1 cellular context compared by ENCODE assay signal in the genomic region with DNA sequence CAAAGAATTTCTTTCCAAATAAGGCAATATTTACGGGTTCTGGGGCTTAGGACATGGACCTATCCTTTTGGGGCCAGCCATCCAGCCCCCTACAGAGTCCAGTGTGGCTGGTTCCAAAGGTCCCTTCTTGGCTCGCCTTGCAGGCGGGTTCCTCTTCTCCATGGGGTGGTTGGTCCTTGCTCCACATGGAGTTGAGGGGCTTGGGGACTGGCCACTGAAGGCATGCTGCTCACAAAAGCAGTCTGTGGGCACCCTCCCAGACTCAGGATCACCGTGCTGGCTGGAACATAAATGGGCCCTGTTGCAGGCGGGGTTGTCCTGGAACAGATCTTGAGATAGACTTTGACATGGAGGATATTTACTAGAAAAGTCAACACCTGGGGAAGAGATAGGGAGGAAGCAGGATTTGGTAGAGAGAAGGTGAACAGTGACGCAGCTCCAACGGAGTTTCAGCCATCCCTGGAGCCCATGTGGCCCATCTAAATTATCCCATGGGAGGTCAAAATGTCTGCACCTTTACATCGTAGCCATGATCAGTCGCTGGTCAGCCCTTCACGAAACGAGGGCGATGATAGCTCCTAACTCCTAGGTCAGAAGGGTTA.
TF ChIP-seq lines count a peak whose summit lies in the region.

No MANE protein-coding gene starts in this region.

TF ChIP-seq in HepG2, 621 proteins besides CTCF, POLR2A, EP300 and RAD21:
- no peak for TF ChIP-seq ZNF816 (CRISPR knock-in tag; IDR thresholded peaks at IDR 0.05; ENCODE audit: borderline replicate concordance)
- no peak for TF ChIP-seq ZNF577 (CRISPR knock-in tag; IDR thresholded peaks at IDR 0.05; ENCODE audit: borderline replicate concordance, low read depth)
- no peak for TF ChIP-seq SSRP1 (CRISPR knock-in tag; IDR thresholded peaks at IDR 0.05)
- TF ChIP-seq KDM4B (CRISPR knock-in tag; IDR thresholded peaks at IDR 0.05): no peak
- no peak for TF ChIP-seq ZNF101 (CRISPR knock-in tag; IDR thresholded peaks at IDR 0.05; ENCODE audit: borderline replicate concordance, low read depth)
- TF ChIP-seq NBN (conservative IDR thresholded peaks at IDR 0.05): no peak
- TF ChIP-seq ZNF709 (CRISPR knock-in tag; IDR thresholded peaks at IDR 0.05): no peak
- TF ChIP-seq EHMT2 (IDR thresholded peaks at IDR 0.05; ENCODE audit: borderline replicate concordance, low read depth, low read length): no peak
- TF ChIP-seq BCL6 (CRISPR knock-in tag; IDR thresholded peaks at IDR 0.05): no peak
- TF ChIP-seq, protein P1, sequence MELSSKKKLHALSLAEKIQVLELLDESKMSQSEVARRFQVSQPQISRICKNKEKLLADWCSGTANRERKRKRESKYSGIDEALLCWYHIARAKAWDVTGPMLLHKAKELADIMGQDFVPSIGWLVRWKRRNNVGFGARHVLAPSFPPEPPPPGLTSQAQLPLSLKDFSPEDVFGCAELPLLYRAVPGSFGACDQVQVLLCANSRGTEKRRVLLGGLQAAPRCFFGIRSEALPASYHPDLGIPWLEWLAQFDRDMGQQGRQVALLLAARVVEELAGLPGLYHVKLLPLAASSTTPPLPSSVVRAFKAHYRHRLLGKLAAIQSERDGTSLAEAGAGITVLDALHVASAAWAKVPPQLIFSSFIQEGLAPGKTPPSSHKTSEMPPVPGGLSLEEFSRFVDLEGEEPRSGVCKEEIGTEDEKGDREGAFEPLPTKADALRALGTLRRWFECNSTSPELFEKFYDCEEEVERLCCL (CRISPR knock-in tag; IDR thresholded peaks at IDR 0.05; ENCODE audit: borderline replicate concordance): no peak
- TF ChIP-seq MBD4 (IDR thresholded peaks at IDR 0.05; ENCODE audit: borderline replicate concordance, low read length): no peak
